Comparison of ENCODE assay signal across 21 cellular contexts in the genomic region with DNA sequence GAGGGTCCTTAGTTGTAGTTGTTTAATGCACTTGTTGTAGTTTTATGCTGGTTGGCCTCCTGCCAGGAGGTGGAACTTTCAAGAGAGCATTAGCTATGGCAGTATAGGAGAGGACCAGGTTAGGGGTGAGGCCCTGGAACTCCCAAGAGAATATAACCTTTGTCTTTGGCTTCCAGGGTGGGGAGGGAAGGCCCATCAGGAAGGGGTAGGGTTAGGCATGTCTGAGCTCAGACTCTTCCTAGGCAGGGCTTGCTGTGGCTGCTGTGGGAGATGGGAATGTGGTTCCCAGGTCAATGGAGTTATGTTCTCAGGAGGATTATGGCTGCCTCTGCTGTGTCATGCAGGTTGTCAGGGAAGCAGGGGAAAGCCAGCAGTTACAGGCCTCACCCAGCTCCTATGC. TPM values are rescaled to one million over a fixed set of nuclear protein-coding genes. Genes with fewer than 3 reads are reported as not detected.
"Had no signal": no experiment of that assay in that cellular context is flagged by ENCODE, and none has a peak within 500 bp of the region (broad histone marks: within the 10 kb centered on the region; RNA-seq: fewer than 3 reads in every experiment).

No MANE protein-coding gene starts in this region.

- ATAC-seq: heart left ventricle; natural killer cell; right cardiac atrium; stimulated activated naive CD8-positive, alpha-beta T cell treated with anti-CD3 and anti-CD28 coated beads, Interleukin-15, Interleukin-2, amounts not matched to agents 100 U/mL and 50 U/mL, for 24 hours had no signal

- H3K4me3 ChIP-seq: heart left ventricle, ovary, smooth muscle cell, suprapubic skin, thyroid gland, upper lobe of left lung, uterus had no signal

- DNase-seq: dermis blood vessel endothelial cell; erythroblast; heart left ventricle; hippocampal formation; natural killer cell; nucleus accumbens; ovary; right cardiac atrium; stimulated activated CD4-positive, alpha-beta T cell treated with anti-CD3 and anti-CD28 coated beads, Interleukin-2, amount 100 ng/mL, for 48 hours; stimulated activated naive CD8-positive, alpha-beta T cell treated with anti-CD3 and anti-CD28 coated beads, Interleukin-15, Interleukin-2, amounts not matched to agents 100 U/mL and 50 U/mL, for 24 hours; thyroid gland; upper lobe of left lung; uterus had no signal

RNA-seq across cellular contexts. Expression of gene GABRR1, which starts 20.0 kb away (rescaled TPM):
- total RNA-seq: dermis blood vessel endothelial cell, fibroblast of lung, frontal cortex, glomerular endothelial cell, heart left ventricle, kidney epithelial cell, mucosa of gallbladder, myocyte, ovary, right cardiac atrium, smooth muscle cell, thyroid gland, upper lobe of left lung had no signal
